8 cellular contexts compared by ENCODE assay signal in genomic region chr4:185534850-185535761, GRCh38. TPM values are rescaled to one million over a fixed set of nuclear protein-coding genes. Genes with fewer than 3 reads are reported as not detected.
DNase-seq lines count a peak whose midpoint lies in the region; ATAC-seq and TF ChIP-seq lines count a peak whose summit lies in the region.

TSS of gene PDLIM3 (minus strand) at chr4:185535507. CDS start at chr4:185535434, 73 bp downstream.

- intact Hi-C loops in heart right ventricle (cut with DNase I) = loop anchor here in 6 of 10 donors (1.0 to 10.0 kb wide), 6 partner anchors 32 to 63 kb away; partner anchors contain the start of gene CCDC110 (in 4 of the 6)

- peaks cover 0 to 52% (median 4%) of the 10 kb centered on the region in 7 donors for H3K27me3 ChIP-seq in heart right ventricle
- H3K27me3 ChIP-seq in parathyroid adenoma (ENCODE audit: control insufficient read depth, insufficient read depth, low read length) = no peaks in the 10 kb centered on the region

- H3K4me3 ChIP-seq in LNCaP clone FGC (ENCODE audit: low read depth, low read length) = peak within 1 kb of the TSS; percentile 54
- peak within 1 kb of the TSS; percentile 63 to 95 (median 79) for H3K4me3 ChIP-seq in heart right ventricle
- peak within 1 kb of the TSS; percentile 63 for H3K4me3 ChIP-seq in parathyroid adenoma (ENCODE audit: low read depth, low read length)

- H3K9me3 ChIP-seq in heart right ventricle (no peaks in the 10 kb centered on the region), parathyroid adenoma (ENCODE audit: control insufficient read depth, low read length) (no peaks in the 10 kb centered on the region)

- H3K36me3 ChIP-seq in heart right ventricle (peaks cover 0 to under 1% (median 0%) of the 10 kb centered on the region in 9 donors), parathyroid adenoma (ENCODE audit: control insufficient read depth, insufficient read depth, low read length) (no peaks in the 10 kb centered on the region)

- no peaks in the 10 kb centered on the region for H3K9me3 Mint-ChIP-seq in activated naive CD8-positive, alpha-beta T cell treated with anti-CD3 and anti-CD28 coated beads, Interleukin-2, amount 50 U/mL, for 24 hours

- peaks cover 0 to 34% (median 14%) of the 10 kb centered on the region in 9 donors for H3K4me1 ChIP-seq in heart right ventricle
- no peaks in the 10 kb centered on the region for H3K4me1 ChIP-seq in parathyroid adenoma

- H3K27ac ChIP-seq in heart right ventricle (peak within 1 kb of the TSS; percentile 90 to 99 (median 95)), parathyroid adenoma (peak within 1 kb of the TSS; percentile 29)

- peak within 1 kb of the TSS; percentile 78 for H2AFZ ChIP-seq in parathyroid adenoma

- H3K4me2 ChIP-seq in parathyroid adenoma (ENCODE audit: low read length) = peak within 1 kb of the TSS; percentile 96

- DNase-seq in NCI-H1417 (lab: John Stamatoyannopoulos, UW) (peak; percentile 55 to 71 (median 63)), NCI-H1417 treated with DMSO at 0.1 percent for 48 hours (lab: John Stamatoyannopoulos, UW) (no peak), LNCaP clone FGC (ENCODE audit: low read depth) (no peak), heart right ventricle (peak; percentile 72 to 80), T-helper 9 cell (no peak)
- DNase-seq in activated naive CD8-positive, alpha-beta T cell treated with anti-CD3 and anti-CD28 coated beads, Interleukin-2, amount 50 U/mL, for 24 hours = peak; percentile 4

- H3K9ac ChIP-seq in parathyroid adenoma = no peak within 1 kb of the TSS

- H3K79me2 ChIP-seq in parathyroid adenoma = no peaks in the 10 kb centered on the region

- H3K36me3 Mint-ChIP-seq in activated naive CD8-positive, alpha-beta T cell treated with anti-CD3 and anti-CD28 coated beads, Interleukin-2, amount 50 U/mL, for 24 hours (ENCODE audit: low read depth) = no peaks in the 10 kb centered on the region

- H3K4me3 Mint-ChIP-seq in activated naive CD8-positive, alpha-beta T cell treated with anti-CD3 and anti-CD28 coated beads, Interleukin-2, amount 50 U/mL, for 24 hours = peak within 1 kb of the TSS; percentile 40

- H3K27me3 Mint-ChIP-seq in activated naive CD8-positive, alpha-beta T cell treated with anti-CD3 and anti-CD28 coated beads, Interleukin-2, amount 50 U/mL, for 24 hours = peaks cover 44% of the 10 kb centered on the region

- no peak for TF ChIP-seq CTCF in LNCaP clone FGC (IDR thresholded peaks at IDR 0.05; ENCODE audit: control insufficient read depth, extremely low read depth, insufficient read depth)
- TF ChIP-seq CTCF in heart right ventricle (IDR thresholded peaks at IDR 0.05) = peak in 1 of 9 donors; percentile 32
- TF ChIP-seq CTCF in parathyroid adenoma (IDR thresholded peaks at IDR 0.05) = no peak

- no peak within 1 kb of the TSS for H3K27ac Mint-ChIP-seq in activated naive CD8-positive, alpha-beta T cell treated with anti-CD3 and anti-CD28 coated beads, Interleukin-2, amount 50 U/mL, for 24 hours

- WGBS in heart right ventricle, 2 donors = 1% methylated on average over 87 of the region's 87 CpGs

- peak; percentile 45 for ATAC-seq in activated naive CD8-positive, alpha-beta T cell treated with anti-CD3 and anti-CD28 coated beads, Interleukin-2, amount 50 U/mL, for 24 hours
- ATAC-seq in heart right ventricle = peak; percentile 80 to 95 (median 86)
- ATAC-seq in HG02973 (IDR thresholded peaks at IDR 0.05; ENCODE audit: unreplicated experiment) = no peak

- peaks cover 3% of the 10 kb centered on the region for H3K4me1 Mint-ChIP-seq in activated naive CD8-positive, alpha-beta T cell treated with anti-CD3 and anti-CD28 coated beads, Interleukin-2, amount 50 U/mL, for 24 hours

RNA-seq across cellular contexts. Expression of gene PDLIM3, which starts in this region (rescaled TPM):
- 100 to 1,000 TPM; 112 to 846 (median 292) TPM for total RNA-seq in heart right ventricle
- 100 to 1,000 TPM; 120 to 538 TPM for polyA plus RNA-seq in heart right ventricle

Comparison
In these comparisons a context has a peak if more than half of its experiments do, and no peak if none do; other contexts are left out.
1. DNase-seq: peak in NCI-H1417 (3 of 3), activated naive CD8-positive, alpha-beta T cell treated with anti-CD3 and anti-CD28 coated beads, Interleukin-2, amount 50 U/mL, for 24 hours (single experiment) and heart right ventricle (2 of 2); none in NCI-H1417 treated with DMSO at 0.1 percent for 48 hours (single experiment), LNCaP clone FGC (single experiment) and T-helper 9 cell (single experiment).
2. Peak in every context shown above with its lines, with median percentiles within 50 percentile points of each other: H3K4me3 ChIP-seq.